In genomic region chr11:64614927-64615326, GRCh38 we compare ENCODE assay signal across 34 cellular contexts. TPM values are rescaled to one million over a fixed set of nuclear protein-coding genes. Genes with fewer than 3 reads are reported as not detected.
"Had no signal": no experiment of that assay in that cellular context is flagged by ENCODE, and none has a peak within 500 bp of the region (broad histone marks: within the 10 kb centered on the region; RNA-seq: fewer than 3 reads in every experiment).

No MANE protein-coding gene starts in this region.

- DNase-seq: activated CD4-positive, alpha-beta T cell treated with anti-CD3 and anti-CD28 coated beads for 36 hours; activated CD4-positive, CD25-positive, alpha-beta regulatory T cell; activated naive CD4-positive, alpha-beta T cell treated with Interleukin-2 at 50 U/mL for 16 hours; activated T-cell treated with anti-CD3 and anti-CD28 coated beads for 4 hours; activated T-cell treated with anti-CD3 and anti-CD28 coated beads, Interleukin-2, amount 50 U/mL, for 72 hours; amniotic stem cell; brain microvascular endothelial cell; cortex of kidney; effector memory CD8-positive, alpha-beta T cell; foreskin fibroblast; head of caudate nucleus; hypothalamus; immature natural killer cell; kidney; left colon; naive thymus-derived CD4-positive, alpha-beta T cell; ovary; right lobe of liver; stimulated activated CD4-positive, alpha-beta T cell treated with anti-CD3 and anti-CD28 coated beads, Interleukin-2, amount 100 ng/mL, for 48 hours; stimulated activated naive CD4-positive, alpha-beta T cell treated with Interleukin-2 at 50 U/mL for 16 hours; T-helper 2 cell; testis; trophoblast cell; uterus had no signal

- ATAC-seq: activated CD4-positive, alpha-beta T cell treated with anti-CD3 and anti-CD28 coated beads for 36 hours; activated T-cell treated with anti-CD3 and anti-CD28 coated beads, Interleukin-2, amount 50 U/mL, for 72 hours; effector memory CD8-positive, alpha-beta T cell; left colon; naive thymus-derived CD4-positive, alpha-beta T cell; right lobe of liver had no signal

- FAIRE-seq: astrocyte, kidney had no signal

- H3K36me3 ChIP-seq: brain microvascular endothelial cell, ovary, right lobe of liver, uterus had no signal

- H3K27ac ChIP-seq: brain microvascular endothelial cell, ovary, right lobe of liver, testis, uterus had no signal

- H3K4me3 ChIP-seq: ovary, right lobe of liver, testis, uterus had no signal

- H3K27me3 ChIP-seq: brain microvascular endothelial cell, ovary, right lobe of liver, testis, uterus had no signal

- H3K9me3 ChIP-seq: ovary, right lobe of liver, testis, uterus had no signal

RNA-seq across cellular contexts. Expression of gene SLC22A12, which starts 23.9 kb away (rescaled TPM):
- total RNA-seq: activated CD4-positive, alpha-beta T cell treated with anti-CD3 and anti-CD28 coated beads for 36 hours; activated T-cell treated with anti-CD3 and anti-CD28 coated beads, Interleukin-2, amount 50 U/mL, for 72 hours; astrocyte; cardiac septum; chondrocyte; left colon; lower leg skin; mesothelial cell of epicardium; naive thymus-derived CD4-positive, alpha-beta T cell; ovary; progenitor cell of endocrine pancreas; renal cortical epithelial cell; skeletal muscle tissue; testis; uterus had no signal
- polyA plus RNA-seq: esophagus; immature natural killer cell; naive thymus-derived CD4-positive, alpha-beta T cell; neural cell; ovary had no signal

RNA-seq across cellular contexts. Expression of gene SLC22A11, which starts 59.2 kb away (rescaled TPM):
- total RNA-seq: activated T-cell treated with anti-CD3 and anti-CD28 coated beads, Interleukin-2, amount 50 U/mL, for 72 hours; astrocyte; cardiac septum; naive thymus-derived CD4-positive, alpha-beta T cell; progenitor cell of endocrine pancreas; renal cortical epithelial cell; skeletal muscle tissue had no signal
- polyA plus RNA-seq: esophagus; immature natural killer cell; naive thymus-derived CD4-positive, alpha-beta T cell; neural cell had no signal
